In genomic region chr11:117717485-117718314, GRCh38 we compare ENCODE assay signal across 1 cellular context.
TF ChIP-seq lines count a peak whose summit lies in the region.

No MANE protein-coding gene starts in this region.

TF ChIP-seq in HepG2, 621 proteins besides CTCF, POLR2A, EP300 and RAD21 (continued from another document and continues in another):
- no peak for TF ChIP-seq NFAT5 (CRISPR knock-in tag; IDR thresholded peaks at IDR 0.05)
- TF ChIP-seq ZNF605 (CRISPR knock-in tag; IDR thresholded peaks at IDR 0.05), result 0 out of 2 replicates have a peak, but pooled peaks have one; percentile 48
- TF ChIP-seq SETDB1 (CRISPR knock-in tag; IDR thresholded peaks at IDR 0.05; ENCODE audit: borderline replicate concordance), result no peak
- TF ChIP-seq, protein P1, sequence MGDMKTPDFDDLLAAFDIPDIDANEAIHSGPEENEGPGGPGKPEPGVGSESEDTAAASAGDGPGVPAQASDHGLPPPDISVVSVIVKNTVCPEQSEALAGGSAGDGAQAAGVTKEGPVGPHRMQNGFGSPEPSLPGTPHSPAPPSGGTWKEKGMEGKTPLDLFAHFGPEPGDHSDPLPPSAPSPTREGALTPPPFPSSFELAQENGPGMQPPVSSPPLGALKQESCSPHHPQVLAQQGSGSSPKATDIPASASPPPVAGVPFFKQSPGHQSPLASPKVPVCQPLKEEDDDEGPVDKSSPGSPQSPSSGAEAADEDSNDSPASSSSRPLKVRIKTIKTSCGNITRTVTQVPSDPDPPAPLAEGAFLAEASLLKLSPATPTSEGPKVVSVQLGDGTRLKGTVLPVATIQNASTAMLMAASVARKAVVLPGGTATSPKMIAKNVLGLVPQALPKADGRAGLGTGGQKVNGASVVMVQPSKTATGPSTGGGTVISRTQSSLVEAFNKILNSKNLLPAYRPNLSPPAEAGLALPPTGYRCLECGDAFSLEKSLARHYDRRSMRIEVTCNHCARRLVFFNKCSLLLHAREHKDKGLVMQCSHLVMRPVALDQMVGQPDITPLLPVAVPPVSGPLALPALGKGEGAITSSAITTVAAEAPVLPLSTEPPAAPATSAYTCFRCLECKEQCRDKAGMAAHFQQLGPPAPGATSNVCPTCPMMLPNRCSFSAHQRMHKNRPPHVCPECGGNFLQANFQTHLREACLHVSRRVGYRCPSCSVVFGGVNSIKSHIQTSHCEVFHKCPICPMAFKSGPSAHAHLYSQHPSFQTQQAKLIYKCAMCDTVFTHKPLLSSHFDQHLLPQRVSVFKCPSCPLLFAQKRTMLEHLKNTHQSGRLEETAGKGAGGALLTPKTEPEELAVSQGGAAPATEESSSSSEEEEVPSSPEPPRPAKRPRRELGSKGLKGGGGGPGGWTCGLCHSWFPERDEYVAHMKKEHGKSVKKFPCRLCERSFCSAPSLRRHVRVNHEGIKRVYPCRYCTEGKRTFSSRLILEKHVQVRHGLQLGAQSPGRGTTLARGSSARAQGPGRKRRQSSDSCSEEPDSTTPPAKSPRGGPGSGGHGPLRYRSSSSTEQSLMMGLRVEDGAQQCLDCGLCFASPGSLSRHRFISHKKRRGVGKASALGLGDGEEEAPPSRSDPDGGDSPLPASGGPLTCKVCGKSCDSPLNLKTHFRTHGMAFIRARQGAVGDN (CRISPR knock-in tag; IDR thresholded peaks at IDR 0.05), result peak; percentile 31
- no peak for TF ChIP-seq NFE2 (CRISPR knock-in tag; IDR thresholded peaks at IDR 0.05)
- TF ChIP-seq ZNF234 (CRISPR knock-in tag; conservative IDR thresholded peaks at IDR 0.05), result no peak
- no peak for TF ChIP-seq PBX3 (CRISPR knock-in tag; IDR thresholded peaks at IDR 0.05; ENCODE audit: borderline replicate concordance)
- TF ChIP-seq TGIF2 (CRISPR knock-in tag; IDR thresholded peaks at IDR 0.05), result no peak
- no peak for TF ChIP-seq HDAC2 (CRISPR knock-in tag; IDR thresholded peaks at IDR 0.05)
- TF ChIP-seq, protein P2, sequence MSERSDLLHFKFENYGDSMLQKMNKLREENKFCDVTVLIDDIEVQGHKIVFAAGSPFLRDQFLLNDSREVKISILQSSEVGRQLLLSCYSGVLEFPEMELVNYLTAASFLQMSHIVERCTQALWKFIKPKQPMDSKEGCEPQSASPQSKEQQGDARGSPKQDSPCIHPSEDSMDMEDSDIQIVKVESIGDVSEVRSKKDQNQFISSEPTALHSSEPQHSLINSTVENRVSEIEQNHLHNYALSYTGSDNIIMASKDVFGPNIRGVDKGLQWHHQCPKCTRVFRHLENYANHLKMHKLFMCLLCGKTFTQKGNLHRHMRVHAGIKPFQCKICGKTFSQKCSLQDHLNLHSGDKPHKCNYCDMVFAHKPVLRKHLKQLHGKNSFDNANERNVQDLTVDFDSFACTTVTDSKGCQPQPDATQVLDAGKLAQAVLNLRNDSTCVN (CRISPR knock-in tag; IDR thresholded peaks at IDR 0.05; ENCODE audit: borderline replicate concordance), result 0 out of 2 replicates have a peak, but pooled peaks have one; percentile 59
- TF ChIP-seq, protein P3, sequence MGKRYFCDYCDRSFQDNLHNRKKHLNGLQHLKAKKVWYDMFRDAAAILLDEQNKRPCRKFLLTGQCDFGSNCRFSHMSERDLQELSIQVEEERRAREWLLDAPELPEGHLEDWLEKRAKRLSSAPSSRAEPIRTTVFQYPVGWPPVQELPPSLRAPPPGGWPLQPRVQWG (CRISPR knock-in tag; IDR thresholded peaks at IDR 0.05; ENCODE audit: borderline replicate concordance, low read depth), result no peak
- no peak for TF ChIP-seq ZNF121 (CRISPR knock-in tag; IDR thresholded peaks at IDR 0.05)
- peak; percentile 95 for TF ChIP-seq TEAD3 (CRISPR knock-in tag; optimal IDR thresholded peaks at IDR 0.05; ENCODE audit: borderline replicate concordance)
- TF ChIP-seq ZBED4 (CRISPR knock-in tag; IDR thresholded peaks at IDR 0.05; ENCODE audit: borderline replicate concordance), result no peak
- no peak for TF ChIP-seq CCAR2 (optimal IDR thresholded peaks at IDR 0.05; ENCODE audit: low read depth, low read length)
- no peak for TF ChIP-seq ONECUT2 (CRISPR knock-in tag; IDR thresholded peaks at IDR 0.05)
- TF ChIP-seq NRL (CRISPR knock-in tag; IDR thresholded peaks at IDR 0.05; ENCODE audit: borderline replicate concordance), result no peak
- no peak for TF ChIP-seq ZBTB34 (CRISPR knock-in tag; IDR thresholded peaks at IDR 0.05)
- peak; percentile 19; the same call in 1 of the 2 replicates for TF ChIP-seq SOX5 (CRISPR knock-in tag; IDR thresholded peaks at IDR 0.05; ENCODE audit: borderline replicate concordance)
- peak; percentile 66 for TF ChIP-seq FOXA1 (IDR thresholded peaks at IDR 0.05)
- peak; percentile 91 for TF ChIP-seq FOXA1 (CRISPR knock-in tag; IDR thresholded peaks at IDR 0.05)
- TF ChIP-seq EEA1 (CRISPR knock-in tag; IDR thresholded peaks at IDR 0.05; ENCODE audit: borderline replicate concordance), result no peak
- TF ChIP-seq KLF15 (CRISPR knock-in tag; IDR thresholded peaks at IDR 0.05; ENCODE audit: borderline replicate concordance), result no peak
- TF ChIP-seq ZNF33A (CRISPR knock-in tag; IDR thresholded peaks at IDR 0.05; ENCODE audit: borderline replicate concordance), result no peak
- TF ChIP-seq, protein P4, sequence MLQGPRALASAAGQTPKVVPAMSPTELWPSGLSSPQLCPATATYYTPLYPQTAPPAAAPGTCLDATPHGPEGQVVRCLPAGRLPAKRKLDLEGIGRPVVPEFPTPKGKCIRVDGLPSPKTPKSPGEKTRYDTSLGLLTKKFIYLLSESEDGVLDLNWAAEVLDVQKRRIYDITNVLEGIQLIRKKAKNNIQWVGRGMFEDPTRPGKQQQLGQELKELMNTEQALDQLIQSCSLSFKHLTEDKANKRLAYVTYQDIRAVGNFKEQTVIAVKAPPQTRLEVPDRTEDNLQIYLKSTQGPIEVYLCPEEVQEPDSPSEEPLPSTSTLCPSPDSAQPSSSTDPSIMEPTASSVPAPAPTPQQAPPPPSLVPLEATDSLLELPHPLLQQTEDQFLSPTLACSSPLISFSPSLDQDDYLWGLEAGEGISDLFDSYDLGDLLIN (CRISPR knock-in tag; IDR thresholded peaks at IDR 0.05; ENCODE audit: borderline replicate concordance), result no peak
- no peak for TF ChIP-seq ZNF703 (CRISPR knock-in tag; IDR thresholded peaks at IDR 0.05; ENCODE audit: borderline replicate concordance)
- TF ChIP-seq, protein P5, sequence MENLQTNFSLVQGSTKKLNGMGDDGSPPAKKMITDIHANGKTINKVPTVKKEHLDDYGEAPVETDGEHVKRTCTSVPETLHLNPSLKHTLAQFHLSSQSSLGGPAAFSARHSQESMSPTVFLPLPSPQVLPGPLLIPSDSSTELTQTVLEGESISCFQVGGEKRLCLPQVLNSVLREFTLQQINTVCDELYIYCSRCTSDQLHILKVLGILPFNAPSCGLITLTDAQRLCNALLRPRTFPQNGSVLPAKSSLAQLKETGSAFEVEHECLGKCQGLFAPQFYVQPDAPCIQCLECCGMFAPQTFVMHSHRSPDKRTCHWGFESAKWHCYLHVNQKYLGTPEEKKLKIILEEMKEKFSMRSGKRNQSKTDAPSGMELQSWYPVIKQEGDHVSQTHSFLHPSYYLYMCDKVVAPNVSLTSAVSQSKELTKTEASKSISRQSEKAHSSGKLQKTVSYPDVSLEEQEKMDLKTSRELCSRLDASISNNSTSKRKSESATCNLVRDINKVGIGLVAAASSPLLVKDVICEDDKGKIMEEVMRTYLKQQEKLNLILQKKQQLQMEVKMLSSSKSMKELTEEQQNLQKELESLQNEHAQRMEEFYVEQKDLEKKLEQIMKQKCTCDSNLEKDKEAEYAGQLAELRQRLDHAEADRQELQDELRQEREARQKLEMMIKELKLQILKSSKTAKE (CRISPR knock-in tag; IDR thresholded peaks at IDR 0.05; ENCODE audit: borderline replicate concordance), result no peak
- no peak for TF ChIP-seq MNT (IDR thresholded peaks at IDR 0.05)
- TF ChIP-seq ZNF292 (CRISPR knock-in tag; IDR thresholded peaks at IDR 0.05; ENCODE audit: borderline replicate concordance, low read depth), result no peak
- TF ChIP-seq ZSCAN31 (CRISPR knock-in tag; IDR thresholded peaks at IDR 0.05; ENCODE audit: low read depth), result no peak
- no peak for TF ChIP-seq ZNF326 (CRISPR knock-in tag; IDR thresholded peaks at IDR 0.05; ENCODE audit: borderline replicate concordance)
- TF ChIP-seq HNRNPLL (IDR thresholded peaks at IDR 0.05; ENCODE audit: low read depth, low read length, poor library complexity, severe bottlenecking), result no peak
- TF ChIP-seq ATF7-NPFF (CRISPR knock-in tag; IDR thresholded peaks at IDR 0.05; ENCODE audit: low read depth), result no peak
- peak; percentile 42 for TF ChIP-seq SKI (IDR thresholded peaks at IDR 0.05; ENCODE audit: partially characterized antibody)
- TF ChIP-seq NAIF1 (CRISPR knock-in tag; IDR thresholded peaks at IDR 0.05; ENCODE audit: borderline replicate concordance), result no peak
